22 cellular contexts compared by ENCODE assay signal in genomic region chr14:88029500-88029899, GRCh38. TPM values are rescaled to one million over a fixed set of nuclear protein-coding genes. Genes with fewer than 3 reads are reported as not detected.
DNase-seq lines count a peak whose midpoint lies in the region; ATAC-seq and TF ChIP-seq lines count a peak whose summit lies in the region.
"Had no signal": no experiment of that assay in that cellular context is flagged by ENCODE, and none has a peak within 500 bp of the region (broad histone marks: within the 10 kb centered on the region; RNA-seq: fewer than 3 reads in every experiment).

No MANE protein-coding gene starts in this region.

- WGBS in heart right ventricle, 2 donors: 43 to 53% methylated on average over 2 of the region's 2 CpGs

- H4K20me1 ChIP-seq in neural progenitor cell (ENCODE audit: low read depth): no peaks in the 10 kb centered on the region

- intact Hi-C loops in activated CD4-positive, alpha-beta T cell treated with anti-CD3 and anti-CD28 coated beads for 36 hours (cut with DNase I, micrococcal nuclease): loop anchor here (1.0 to 2.0 kb wide), 3 partner anchors 15 to 37 kb away; partner anchors contain the start of gene GALC (in 1 of the 2)
- intact Hi-C loops in CD4-positive, alpha-beta T cell (cut with DNase I, micrococcal nuclease): loop anchor here in 1 of 2 experiments (10.0 kb wide), 1 partner anchor 355 kb away; the partner anchor contains the start of gene SPATA7
- intact Hi-C loops in heart right ventricle (cut with DNase I): no loop called here

- no peak overlapping the region for H3K4me3 Mint-ChIP-seq in activated CD4-positive, alpha-beta T cell treated with anti-CD3 and anti-CD28 coated beads for 36 hours
- H3K4me3 Mint-ChIP-seq in CD4-positive, alpha-beta T cell: no peak overlapping the region
- H3K4me3 Mint-ChIP-seq in effector memory CD8-positive, alpha-beta T cell: no peak overlapping the region
- no peak overlapping the region for H3K4me3 Mint-ChIP-seq in neural progenitor cell
- H3K4me3 Mint-ChIP-seq: stimulated activated naive B cell treated with anti-CD40 and anti-IgM and Interleukin-4, amounts not matched to agents 10 μg/mL and 1 μg/mL and 100 μg/mL, for 72 hours had no signal

- peaks cover 55% of the 10 kb centered on the region for H3K4me1 Mint-ChIP-seq in activated CD4-positive, alpha-beta T cell treated with anti-CD3 and anti-CD28 coated beads for 36 hours
- peaks cover 63% of the 10 kb centered on the region for H3K4me1 Mint-ChIP-seq in CD4-positive, alpha-beta T cell (ENCODE audit: low read depth)
- peaks cover 41 to 62% of the 10 kb centered on the region in 2 donors for H3K4me1 Mint-ChIP-seq in effector memory CD8-positive, alpha-beta T cell (ENCODE audit: low read depth in 2 of 2)
- H3K4me1 Mint-ChIP-seq in neural progenitor cell: no peaks in the 10 kb centered on the region

- H3K27me3 ChIP-seq in CD4-positive, alpha-beta T cell (ENCODE audit: control insufficient read depth, insufficient read depth, low read length): no peaks in the 10 kb centered on the region
- H3K27me3 ChIP-seq in neural progenitor cell (no peaks in the 10 kb centered on the region), heart right ventricle (peaks cover 0 to 10% (median 0%) of the 10 kb centered on the region in 7 donors)
- H3K27me3 ChIP-seq: adrenal gland, BE2C, dorsolateral prefrontal cortex had no signal

- no peaks in the 10 kb centered on the region for H3K36me3 Mint-ChIP-seq in activated CD4-positive, alpha-beta T cell treated with anti-CD3 and anti-CD28 coated beads for 36 hours (ENCODE audit: low read depth)
- no peaks in the 10 kb centered on the region for H3K36me3 Mint-ChIP-seq in CD4-positive, alpha-beta T cell (ENCODE audit: low read depth)
- peaks cover 11% of the 10 kb centered on the region for H3K36me3 Mint-ChIP-seq in effector memory CD8-positive, alpha-beta T cell (ENCODE audit: insufficient read depth)
- H3K36me3 Mint-ChIP-seq in neural progenitor cell: no peaks in the 10 kb centered on the region

- no peak overlapping the region for H3K9ac ChIP-seq in neural progenitor cell
- H3K9ac ChIP-seq: parathyroid adenoma had no signal

- no peaks in the 10 kb centered on the region for H3K27me3 Mint-ChIP-seq in activated CD4-positive, alpha-beta T cell treated with anti-CD3 and anti-CD28 coated beads for 36 hours
- no peaks in the 10 kb centered on the region for H3K27me3 Mint-ChIP-seq in CD4-positive, alpha-beta T cell
- no peaks in the 10 kb centered on the region for H3K27me3 Mint-ChIP-seq in effector memory CD8-positive, alpha-beta T cell
- H3K27me3 Mint-ChIP-seq in neural progenitor cell (ENCODE audit: insufficient read depth, low read depth): peaks cover 2% of the 10 kb centered on the region

- DNase-seq in activated CD4-positive, alpha-beta T cell treated with anti-CD3 and anti-CD28 coated beads for 36 hours: peak; percentile 33
- DNase-seq in activated CD4-positive, alpha-beta T cell treated with anti-CD3 and anti-CD28 coated beads, Interleukin-2, amount 50 U/mL, for 48 hours: no peak
- DNase-seq in CD4-positive, alpha-beta T cell: no peak
- DNase-seq in RKO (ENCODE audit: low spot score) (peak; percentile 45), neural progenitor cell (ENCODE audit: low spot score) (no peak), heart right ventricle (no peak), NCI-H82 treated with DMSO at 0.1 percent for 48 hours (lab: John Stamatoyannopoulos, UW; ENCODE audit: unreplicated experiment) (no peak)
- DNase-seq in effector memory CD8-positive, alpha-beta T cell: no peak
- DNase-seq: BE2C; dorsolateral prefrontal cortex; kidney glomerular epithelial cell; mammary epithelial cell; NCI-H2081 treated with DMSO at 0.1 percent for 48 hours; NCI-H510A; stimulated activated naive B cell treated with anti-CD40 and anti-IgM and Interleukin-4, amounts not matched to agents 10 μg/mL and 1 μg/mL and 100 μg/mL, for 72 hours had no signal

- H3K9me3 Mint-ChIP-seq in activated CD4-positive, alpha-beta T cell treated with anti-CD3 and anti-CD28 coated beads for 36 hours (ENCODE audit: low read depth): no peaks in the 10 kb centered on the region
- no peaks in the 10 kb centered on the region for H3K9me3 Mint-ChIP-seq in CD4-positive, alpha-beta T cell
- no peaks in the 10 kb centered on the region for H3K9me3 Mint-ChIP-seq in effector memory CD8-positive, alpha-beta T cell
- H3K9me3 Mint-ChIP-seq in neural progenitor cell: no peaks in the 10 kb centered on the region
- H3K9me3 Mint-ChIP-seq: stimulated activated naive B cell treated with anti-CD40 and anti-IgM and Interleukin-4, amounts not matched to agents 10 μg/mL and 1 μg/mL and 100 μg/mL, for 72 hours had no signal

- no peak overlapping the region for H3K4me2 ChIP-seq in neural progenitor cell
- H3K4me2 ChIP-seq: A549 had no signal

- TF ChIP-seq CTCF in CD4-positive, alpha-beta T cell (IDR thresholded peaks at IDR 0.05): no peak
- no peak for TF ChIP-seq CTCF in neural progenitor cell (IDR thresholded peaks at IDR 0.05)
- TF ChIP-seq CTCF in heart right ventricle (IDR thresholded peaks at IDR 0.05): no peak

- no peak overlapping the region for H2AFZ ChIP-seq in neural progenitor cell (replicated peaks)
- H2AFZ ChIP-seq: parathyroid adenoma had no signal

- H3F3A ChIP-seq in neural progenitor cell (ENCODE audit: low read depth): no peaks in the 10 kb centered on the region

- POLR2A ChIA-PET in activated CD4-positive, alpha-beta T cell treated with anti-CD3 and anti-CD28 coated beads for 36 hours (lab: Charles Lee): interaction anchor here (1.0 kb wide), 1 partner anchor 35 kb away, joined by 3 read pairs; no protein-coding TSS in a partner anchor
- POLR2A ChIA-PET in CD4-positive, alpha-beta T cell (lab: Charles Lee): no interaction called here

- H3K27ac ChIP-seq in CD4-positive, alpha-beta T cell (ENCODE audit: low read depth, low read length): no peak overlapping the region
- no peak overlapping the region for H3K27ac ChIP-seq in neural progenitor cell
- H3K27ac ChIP-seq in heart right ventricle: no peak overlapping the region
- H3K27ac ChIP-seq: A549, adrenal gland, dorsolateral prefrontal cortex, epithelial cell of prostate, parathyroid adenoma, RWPE1 had no signal

- H3K27ac Mint-ChIP-seq in activated CD4-positive, alpha-beta T cell treated with anti-CD3 and anti-CD28 coated beads for 36 hours: no peak overlapping the region
- peak overlapping the region; percentile 45 for H3K27ac Mint-ChIP-seq in CD4-positive, alpha-beta T cell
- H3K27ac Mint-ChIP-seq in effector memory CD8-positive, alpha-beta T cell: peak overlapping the region; percentile 67 to 82
- no peak overlapping the region for H3K27ac Mint-ChIP-seq in neural progenitor cell
- H3K27ac Mint-ChIP-seq: stimulated activated naive B cell treated with anti-CD40 and anti-IgM and Interleukin-4, amounts not matched to agents 10 μg/mL and 1 μg/mL and 100 μg/mL, for 72 hours had no signal

- CTCF ChIA-PET in activated CD4-positive, alpha-beta T cell treated with anti-CD3 and anti-CD28 coated beads for 36 hours (lab: Charles Lee): interaction anchor here (0.5 to 1.3 kb wide), 4 partner anchors 17 to 45 kb away, joined by 3 read pairs; partner anchors contain the start of gene GPR65
- CTCF ChIA-PET in CD4-positive, alpha-beta T cell (lab: Charles Lee): no interaction called here

- ATAC-seq in activated CD4-positive, alpha-beta T cell treated with anti-CD3 and anti-CD28 coated beads for 36 hours: peak; percentile 89
- ATAC-seq in CD4-positive, alpha-beta T cell (ENCODE audit: poor library complexity): no peak
- peak; percentile 81 for ATAC-seq in effector memory CD8-positive, alpha-beta T cell (replicated peaks)
- no peak for ATAC-seq in heart right ventricle
- ATAC-seq: A549, sciatic nerve had no signal

- H3K4me3 ChIP-seq in neural progenitor cell (no peak overlapping the region), heart right ventricle (no peak overlapping the region)
- H3K4me3 ChIP-seq: A549, adrenal gland, dorsolateral prefrontal cortex had no signal

- H3K36me3 ChIP-seq in neural progenitor cell (no peaks in the 10 kb centered on the region), heart right ventricle (no peaks in the 10 kb centered on the region)
- H3K36me3 ChIP-seq: adrenal gland, BE2C had no signal

- H3K4me1 ChIP-seq in neural progenitor cell (no peaks in the 10 kb centered on the region), heart right ventricle (peaks cover 0 to 63% (median 0%) of the 10 kb centered on the region in 9 donors)
- H3K4me1 ChIP-seq: BE2C, parathyroid adenoma had no signal

- H3K9me3 ChIP-seq in CD4-positive, alpha-beta T cell (ENCODE audit: control insufficient read depth, low read length): no peaks in the 10 kb centered on the region
- H3K9me3 ChIP-seq in neural progenitor cell (ENCODE audit: low read depth): no peaks in the 10 kb centered on the region
- no peaks in the 10 kb centered on the region for H3K9me3 ChIP-seq in heart right ventricle
- H3K9me3 ChIP-seq: A549, adrenal gland, BE2C had no signal

- H3K79me2 ChIP-seq in neural progenitor cell (ENCODE audit: low read depth): no peaks in the 10 kb centered on the region
- H3K79me2 ChIP-seq: parathyroid adenoma had no signal

RNA-seq across cellular contexts. Expression of gene GPR65, which starts 24.6 kb away (rescaled TPM):
- 10 to 100 TPM; 13.7 to 14.0 TPM for total RNA-seq in activated CD4-positive, alpha-beta T cell treated with anti-CD3 and anti-CD28 coated beads for 36 hours
- 10 to 100 TPM; 10.5 to 10.7 TPM for total RNA-seq in CD4-positive, alpha-beta T cell
- total RNA-seq in neural progenitor cell (ENCODE audit: low replicate concordance): not detected in 2 replicates
- 1 to 10 TPM in 1 of 10 donors, under 1 TPM in 9; 0.09 to 3.2 (median 0.29) TPM for total RNA-seq in heart right ventricle
- polyA plus RNA-seq in heart right ventricle: under 1 TPM; 0.29 TPM
- total RNA-seq: G401, mammary epithelial cell had no signal
- polyA plus RNA-seq: mammary epithelial cell had no signal

RNA-seq across cellular contexts. Expression of gene GALC, which starts 36.5 kb away (rescaled TPM):
- total RNA-seq in activated CD4-positive, alpha-beta T cell treated with anti-CD3 and anti-CD28 coated beads for 36 hours: 10 to 100 TPM; 10.3 to 10.8 TPM
- 10 to 100 TPM; 14.7 to 14.9 TPM for total RNA-seq in CD4-positive, alpha-beta T cell
- total RNA-seq in neural progenitor cell (ENCODE audit: low replicate concordance) (22.8 and 30.8 TPM in 2 replicates), heart right ventricle (10 to 100 TPM; 11.2 to 19.4 (median 14.9) TPM)
- 1 to 10 TPM; 4.7 to 9.3 TPM for polyA plus RNA-seq in heart right ventricle

Comparison
In these comparisons a context has a peak if more than half of its experiments do, and no peak if none do; other contexts are left out.
1. DNase-seq: peak in activated CD4-positive, alpha-beta T cell treated with anti-CD3 and anti-CD28 coated beads for 36 hours (single experiment) and RKO (single experiment); none in activated CD4-positive, alpha-beta T cell treated with anti-CD3 and anti-CD28 coated beads, Interleukin-2, amount 50 U/mL, for 48 hours (0 of 2), CD4-positive, alpha-beta T cell (0 of 10), effector memory CD8-positive, alpha-beta T cell (0 of 3), neural progenitor cell (single experiment), heart right ventricle (0 of 2) and NCI-H82 treated with DMSO at 0.1 percent for 48 hours (single experiment).
2. ATAC-seq: peak in activated CD4-positive, alpha-beta T cell treated with anti-CD3 and anti-CD28 coated beads for 36 hours (single experiment) and effector memory CD8-positive, alpha-beta T cell (single experiment); none in CD4-positive, alpha-beta T cell (single experiment) and heart right ventricle (0 of 8).
3. H3K27ac Mint-ChIP-seq: peak in CD4-positive, alpha-beta T cell (single experiment) and effector memory CD8-positive, alpha-beta T cell (2 of 2); none in activated CD4-positive, alpha-beta T cell treated with anti-CD3 and anti-CD28 coated beads for 36 hours (single experiment) and neural progenitor cell (single experiment).
4. intact Hi-C loops: an anchor here in activated CD4-positive, alpha-beta T cell treated with anti-CD3 and anti-CD28 coated beads for 36 hours (1.0 to 2.0 kb wide); none called in heart right ventricle.